Comparison of ENCODE assay signal across 9 cellular contexts in the genomic region with DNA sequence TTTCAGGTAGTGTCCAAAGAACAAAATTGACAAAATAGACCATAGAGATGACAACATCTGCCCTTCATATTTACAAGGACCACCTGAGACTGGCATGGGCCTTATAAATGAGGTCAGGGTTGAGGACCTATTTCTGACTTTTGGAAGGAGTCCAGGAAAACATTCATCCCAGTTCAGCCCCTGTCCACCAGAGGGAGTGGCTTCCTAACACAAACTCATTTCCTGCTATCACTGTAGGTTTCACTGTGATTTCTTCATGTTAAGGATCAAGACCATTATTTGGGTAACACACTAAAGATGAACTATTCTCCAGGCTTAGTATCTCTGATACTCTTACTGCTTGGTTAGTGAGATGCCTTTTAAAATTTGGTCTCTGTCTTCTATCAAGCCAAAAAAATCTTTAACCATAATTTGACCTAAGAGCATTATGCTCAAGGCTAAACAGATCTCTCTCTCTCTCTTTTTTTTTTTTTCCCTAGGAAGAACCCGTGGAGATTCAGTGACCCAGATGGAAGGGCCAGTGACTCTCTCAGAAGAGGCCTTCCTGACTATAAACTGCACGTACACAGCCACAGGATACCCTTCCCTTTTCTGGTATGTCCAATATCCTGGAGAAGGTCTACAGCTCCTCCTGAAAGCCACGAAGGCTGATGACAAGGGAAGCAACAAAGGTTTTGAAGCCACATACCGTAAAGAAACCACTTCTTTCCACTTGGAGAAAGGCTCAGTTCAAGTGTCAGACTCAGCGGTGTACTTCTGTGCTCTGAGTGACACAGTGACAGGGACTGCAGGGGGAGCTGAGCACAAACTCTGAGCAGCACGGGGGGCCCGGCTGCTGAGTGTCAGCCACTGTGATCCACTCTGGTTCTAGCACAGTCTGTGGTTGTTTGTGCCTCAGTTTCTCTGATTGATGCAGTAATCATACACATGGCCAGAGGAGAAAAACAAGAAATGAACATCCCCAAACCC.
A peak's percentile ranks its signal among the peaks of the same experiment; 100 is the strongest.
DNase-seq lines count a peak whose midpoint lies in the region; ATAC-seq, FAIRE-seq and TF ChIP-seq lines count a peak whose summit lies in the region.
"Had no signal": no experiment of that assay in that cellular context is flagged by ENCODE, and none has a peak within 500 bp of the region (broad histone marks: within the 10 kb centered on the region; RNA-seq: fewer than 3 reads in every experiment).

No MANE protein-coding gene starts in this region.

- no peak for FAIRE-seq in kidney (lab: Jason Lieb, UNC)
- FAIRE-seq: A204.1 had no signal

- no peak overlapping the region for H3K9ac ChIP-seq in kidney (ENCODE audit: low read length in 2 of 2)

- no peak overlapping the region for H3K4me3 ChIP-seq in kidney (ENCODE audit: low read length in 2 of 2)

- intact Hi-C loops in kidney (cut with DNase I): no loop called here

- H3K36me3 ChIP-seq in kidney (ENCODE audit: control insufficient read depth in 1 of 2, insufficient read depth in 2 of 2, low read length in 2 of 2): no peaks in the 10 kb centered on the region

- no peaks in the 10 kb centered on the region for H3K9me3 ChIP-seq in kidney (ENCODE audit: control insufficient read depth in 1 of 2, low read length in 2 of 2)

- no peaks in the 10 kb centered on the region for H3K4me1 ChIP-seq in kidney (ENCODE audit: control insufficient read depth in 1 of 2, insufficient read depth in 1 of 2, low read depth in 1 of 2, low read length in 2 of 2)

- no peak for ATAC-seq in GM18520 (IDR thresholded peaks at IDR 0.05; ENCODE audit: unreplicated experiment)

- peak; percentile 9 for TF ChIP-seq CTCF in kidney (IDR thresholded peaks at IDR 0.05; ENCODE audit: borderline replicate concordance, extremely low read depth, insufficient read depth)

- no peak overlapping the region for H3K27ac ChIP-seq in kidney (ENCODE audit: low read depth in 2 of 2, low read length in 2 of 2)

- DNase-seq in DMS 273 (lab: John Stamatoyannopoulos, UW; ENCODE audit: unreplicated experiment): peak; percentile 45
- DNase-seq in DMS 273 treated with DMSO at 0.1 percent for 48 hours (lab: John Stamatoyannopoulos, UW): no peak
- peak; percentile 2 for DNase-seq in MV-4-11 (lab: John Stamatoyannopoulos, UW)
- DNase-seq in activated effector memory CD4-positive, alpha-beta T cell treated with Interleukin-2 at 50 U/mL for 16 hours: peak; percentile 10
- DNase-seq in kidney: no peak
- DNase-seq in cortex of kidney (lab: John Stamatoyannopoulos, UW): no peak
- no peak for DNase-seq in putamen (ENCODE audit: low spot score)

Comparison
In these comparisons a context has a peak if more than half of its experiments do, and no peak if none do; other contexts are left out.
1. DNase-seq: peak in DMS 273 (single experiment), MV-4-11 (single experiment) and activated effector memory CD4-positive, alpha-beta T cell treated with Interleukin-2 at 50 U/mL for 16 hours (single experiment); none in DMS 273 treated with DMSO at 0.1 percent for 48 hours (single experiment), kidney (single experiment), cortex of kidney (single experiment) and putamen (single experiment).